In genomic region chr11:66677599-66678375, GRCh38 we compare ENCODE assay signal across 8 cellular contexts. TPM values are rescaled to one million over a fixed set of nuclear protein-coding genes. Genes with fewer than 3 reads are reported as not detected.
DNase-seq lines count a peak whose midpoint lies in the region; ATAC-seq and TF ChIP-seq lines count a peak whose summit lies in the region.

Gene RBM4B, minus strand, starts transcription at chr11:66677887. Its CDS starts 808 bp downstream, at chr11:66677079.

- TF ChIP-seq EP300 in SK-N-SH (IDR thresholded peaks at IDR 0.05; ENCODE audit: borderline replicate concordance in 1 of 2, low read depth in 1 of 2, low read length in 1 of 2) = no peak

- H3K4me1 Mint-ChIP-seq in activated naive CD4-positive, alpha-beta T cell treated with anti-CD3 and anti-CD28 coated beads, Interleukin-2, amount 10 ng/mL, durations not matched to agents 7 days and 5 days = peaks cover 39% of the 10 kb centered on the region

- TF ChIP-seq RAD21 in SK-N-SH (IDR thresholded peaks at IDR 0.05; ENCODE audit: low read length) = no peak

- no peaks in the 10 kb centered on the region for H3K27me3 ChIP-seq in SK-N-SH (ENCODE audit: insufficient read depth)

- peak; percentile 98 for DNase-seq in NCI-H1092 (lab: John Stamatoyannopoulos, UW)
- DNase-seq in SK-N-SH = peak; percentile 98
- DNase-seq in activated naive CD4-positive, alpha-beta T cell treated with anti-CD3 and anti-CD28 coated beads, Interleukin-2, amount 10 ng/mL, durations not matched to agents 7 days and 5 days = peak; percentile 97
- peak; percentile 97 for DNase-seq in germinal center (ENCODE audit: low spot score)
- peak; percentile 72 for DNase-seq in non-pigmented ciliary epithelial cell (ENCODE audit: low read depth)
- peak; percentile 95 for DNase-seq in superior temporal gyrus (ENCODE audit: extremely low spot score)

- peaks cover 5% of the 10 kb centered on the region; the same call in 1 of the 2 replicates for H4K20me1 ChIP-seq in SK-N-SH (ENCODE audit: insufficient read depth)

- no peaks in the 10 kb centered on the region for H3K9me2 ChIP-seq in SK-N-SH

- H3K79me2 ChIP-seq in SK-N-SH (ENCODE audit: insufficient read depth) = peaks cover 44% of the 10 kb centered on the region

- H3K9me3 ChIP-seq in SK-N-SH = no peaks in the 10 kb centered on the region

- peak within 1 kb of the TSS; percentile 88 for H3K9ac ChIP-seq in SK-N-SH

- TF ChIP-seq CTCF in SK-N-SH (IDR thresholded peaks at IDR 0.05) = no peak

- H3K9me3 Mint-ChIP-seq in activated naive CD4-positive, alpha-beta T cell treated with anti-CD3 and anti-CD28 coated beads, Interleukin-2, amount 10 ng/mL, durations not matched to agents 7 days and 5 days = no peaks in the 10 kb centered on the region

- peak within 1 kb of the TSS; percentile 80 for H2AFZ ChIP-seq in SK-N-SH (ENCODE audit: low read depth)

- peaks cover 27% of the 10 kb centered on the region for H3F3A ChIP-seq in SK-N-SH (replicated peaks; ENCODE audit: insufficient read depth)

- H3K36me3 Mint-ChIP-seq in activated naive CD4-positive, alpha-beta T cell treated with anti-CD3 and anti-CD28 coated beads, Interleukin-2, amount 10 ng/mL, durations not matched to agents 7 days and 5 days = peaks cover 19% of the 10 kb centered on the region

- peaks cover 3% of the 10 kb centered on the region for H3K27me3 Mint-ChIP-seq in activated naive CD4-positive, alpha-beta T cell treated with anti-CD3 and anti-CD28 coated beads, Interleukin-2, amount 10 ng/mL, durations not matched to agents 7 days and 5 days

- POLR2A ChIA-PET in SK-N-SH (lab: Yijun Ruan, JAX) = interaction anchor here (0.6 to 2.6 kb wide), 10 partner anchors 39 to 333 kb away, joined by 3 to 21 read pairs (median 7); partner anchors contain the start of genes ACTN3, CTSF, DPP3 and RBM14

- peak within 1 kb of the TSS; percentile 92 to 97 for H3K27ac ChIP-seq in SK-N-SH (ENCODE audit: low read depth in 2 of 2, low read length in 1 of 2)

- H3K4me3 ChIP-seq in GM08714 (ENCODE audit: low read length) (peak within 1 kb of the TSS; percentile 99), SK-N-SH (ENCODE audit: low read depth in 2 of 2, low read length in 1 of 2) (peak within 1 kb of the TSS; percentile 60 to 63)

- H3K4me3 Mint-ChIP-seq in activated naive CD4-positive, alpha-beta T cell treated with anti-CD3 and anti-CD28 coated beads, Interleukin-2, amount 10 ng/mL, durations not matched to agents 7 days and 5 days = peak within 1 kb of the TSS; percentile 96

- peaks cover 15 to 19% of the 10 kb centered on the region in 2 experiments for H3K36me3 ChIP-seq in SK-N-SH (replicated peaks in 1 of 2; ENCODE audit: control insufficient read depth in 1 of 2, insufficient read depth in 2 of 2, low read length in 1 of 2)

- peak; percentile 90 for ATAC-seq in HG02610 (IDR thresholded peaks at IDR 0.05; ENCODE audit: unreplicated experiment)

- CTCF ChIA-PET in SK-N-SH (lab: Yijun Ruan, JAX) = interaction anchor here (0.6 to 3.7 kb wide), 69 partner anchors 8 to 1541 kb away, joined by 3 to 54 read pairs (median 4); partner anchors contain the start of genes ACTN3, BBS1, CCDC87 and CCS
- CTCF ChIA-PET in activated naive CD4-positive, alpha-beta T cell treated with anti-CD3 and anti-CD28 coated beads, Interleukin-2, amount 10 ng/mL, durations not matched to agents 7 days and 5 days (lab: Charles Lee) = interaction anchor here (0.6 to 4.3 kb wide), 33 partner anchors 9 to 291 kb away, joined by 3 to 84 read pairs (median 5); partner anchors contain the start of genes BBS1, DPP3, MRPL11 and RBM4

- peak within 1 kb of the TSS; percentile 88 for H3K4me2 ChIP-seq in SK-N-SH

- H3K4me1 ChIP-seq in SK-N-SH (ENCODE audit: control insufficient read depth in 1 of 2, insufficient read depth in 2 of 2, low read depth in 1 of 2, low read length in 1 of 2) = peaks cover 18 to 21% of the 10 kb centered on the region in 2 experiments

- 0% methylated on average over 16 of the region's 61 CpGs for WGBS in SK-N-SH (ENCODE audit: low lambda C conversion rate)

- peak within 1 kb of the TSS; percentile 99 for H3K27ac Mint-ChIP-seq in activated naive CD4-positive, alpha-beta T cell treated with anti-CD3 and anti-CD28 coated beads, Interleukin-2, amount 10 ng/mL, durations not matched to agents 7 days and 5 days

TF ChIP-seq in SK-N-SH, 30 proteins besides CTCF, POLR2A, EP300 and RAD21 (continues in another document):
- TF ChIP-seq IRF3 (IDR thresholded peaks at IDR 0.05; ENCODE audit: low read depth, low read length) = 0 out of 2 replicates have a peak, but pooled peaks have one; percentile 4
- 0 out of 2 replicates have a peak, but pooled peaks have one; percentile 6 for TF ChIP-seq TCF12 (IDR thresholded peaks at IDR 0.05)
- TF ChIP-seq SMC3 (IDR thresholded peaks at IDR 0.05; ENCODE audit: low read depth, low read length) = no peak
- TF ChIP-seq RCOR1 (IDR thresholded peaks at IDR 0.05; ENCODE audit: low read length) = 0 out of 2 replicates have a peak, but pooled peaks have one; percentile 10
- TF ChIP-seq MAX (IDR thresholded peaks at IDR 0.05; ENCODE audit: low read depth) = peak; percentile 85
- peak; percentile 89 for TF ChIP-seq NRF1 (IDR thresholded peaks at IDR 0.05; ENCODE audit: low read depth, low read length)
- TF ChIP-seq GATA2 (CRISPR knock-in tag; IDR thresholded peaks at IDR 0.05) = no peak
- TF ChIP-seq ELF1 (IDR thresholded peaks at IDR 0.05) = 0 out of 2 replicates have a peak, but pooled peaks have one; percentile 11
- TF ChIP-seq YY1 (IDR thresholded peaks at IDR 0.05; ENCODE audit: low read depth) = peak; percentile 92
- TF ChIP-seq USF1 (IDR thresholded peaks at IDR 0.05; ENCODE audit: borderline replicate concordance, low read depth) = 0 out of 2 replicates have a peak, but pooled peaks have one; percentile 14
- TF ChIP-seq ZBTB33 (IDR thresholded peaks at IDR 0.05; ENCODE audit: borderline replicate concordance, low read depth) = peak; percentile 95
- TF ChIP-seq FOXM1 (IDR thresholded peaks at IDR 0.05; ENCODE audit: low read depth) = no peak
- no peak for TF ChIP-seq FOSL2 (IDR thresholded peaks at IDR 0.05; ENCODE audit: borderline replicate concordance, low read depth)
- 0 out of 2 replicates have a peak, but pooled peaks have one; percentile 13 for TF ChIP-seq GABPA (IDR thresholded peaks at IDR 0.05; ENCODE audit: low read depth)

RNA-seq across cellular contexts. Expression of gene RBM4B, which starts in this region (rescaled TPM):
- 31.1 and 43.3 TPM in 2 replicates for polyA plus RNA-seq in SK-N-SH (2012; rRNA removed)
- 26.1 and 30.8 TPM in 2 replicates for polyA plus RNA-seq in SK-N-SH (2012; cell fraction: cytosol; rRNA removed)
- polyA plus RNA-seq in SK-N-SH (2012; cell fraction: nucleus; rRNA removed) = 59.8 and 93.4 TPM in 2 replicates

Comparison
In these comparisons a context has a peak if more than half of its experiments do, and no peak if none do; other contexts are left out.
1. Peak in every context shown above with its lines: DNase-seq, ATAC-seq, H3K4me3 ChIP-seq and H3K27ac ChIP-seq.